In genomic region chr1:26553942-26554682, GRCh38 we compare ENCODE assay signal across 1 cellular context.
TF ChIP-seq lines count a peak whose summit lies in the region.

No MANE protein-coding gene starts in this region.

TF ChIP-seq in HEK293, 187 proteins besides CTCF, POLR2A, EP300 and RAD21 (continued from another document):
- no peak for TF ChIP-seq ZNF19 (tag by site-specific recombination; IDR thresholded peaks at IDR 0.05; ENCODE audit: low read depth)
